7 cellular contexts compared by ENCODE assay signal in genomic region chr6:134052776-134053120, GRCh38. TPM values are rescaled to one million over a fixed set of nuclear protein-coding genes. Genes with fewer than 3 reads are reported as not detected.
A peak's percentile ranks its signal among the peaks of the same experiment; 100 is the strongest.
DNase-seq lines count a peak whose midpoint lies in the region; ATAC-seq and TF ChIP-seq lines count a peak whose summit lies in the region.

No MANE protein-coding gene starts in this region.

- POLR2A ChIA-PET in activated CD8-positive, alpha-beta T cell treated with anti-CD3 and anti-CD28 coated beads for 36 hours (lab: Charles Lee): no interaction called here
- POLR2A ChIA-PET in RWPE1 (lab: Yijun Ruan, JAX; ENCODE audit: low non-redundant PET): interaction anchor here (1.1 kb wide), 1 partner anchor 17 kb away, joined by 6 read pairs; no protein-coding TSS in a partner anchor

- H3K9me3 ChIP-seq in iPS-20b (ENCODE audit: insufficient read depth, low read depth, low read length): no peaks in the 10 kb centered on the region

- intact Hi-C loops in activated CD8-positive, alpha-beta T cell treated with anti-CD3 and anti-CD28 coated beads for 36 hours (cut with micrococcal nuclease): no loop called here

- CTCF ChIA-PET in activated CD8-positive, alpha-beta T cell treated with anti-CD3 and anti-CD28 coated beads for 36 hours (lab: Charles Lee): interaction anchor here (0.9 to 3.6 kb wide), 6 partner anchors 11 to 136 kb away, joined by 3 to 32 read pairs (median 10); no protein-coding TSS in a partner anchor
- CTCF ChIA-PET in RWPE1 (lab: Yijun Ruan, JAX): no interaction called here

- H3K27ac Mint-ChIP-seq in activated CD8-positive, alpha-beta T cell treated with anti-CD3 and anti-CD28 coated beads for 36 hours: no peak overlapping the region

- peak overlapping the region; percentile 82 for H3K4me3 Mint-ChIP-seq in activated CD8-positive, alpha-beta T cell treated with anti-CD3 and anti-CD28 coated beads for 36 hours

- peaks cover 46% of the 10 kb centered on the region for H3K4me1 ChIP-seq in iPS-20b (ENCODE audit: insufficient read depth, low read length)

- no peaks in the 10 kb centered on the region for H3K36me3 Mint-ChIP-seq in activated CD8-positive, alpha-beta T cell treated with anti-CD3 and anti-CD28 coated beads for 36 hours (ENCODE audit: low read depth)

- peak overlapping the region; percentile 79; the same call in 1 of the 2 replicates for H3K9ac ChIP-seq in iPS-20b (ENCODE audit: low read depth, low read length)

- peak overlapping the region; percentile 87 for H3K4me3 ChIP-seq in iPS-20b (ENCODE audit: low read length)

- H3K36me3 ChIP-seq in iPS-20b (ENCODE audit: insufficient read depth, low read depth, low read length): no peaks in the 10 kb centered on the region

- ATAC-seq in HG02973 (IDR thresholded peaks at IDR 0.05; ENCODE audit: unreplicated experiment) (peak; percentile 16), GM19463 (IDR thresholded peaks at IDR 0.05; ENCODE audit: unreplicated experiment) (no peak)
- no peak for ATAC-seq in activated CD8-positive, alpha-beta T cell treated with anti-CD3 and anti-CD28 coated beads for 36 hours

- H3K27me3 ChIP-seq in iPS-20b (ENCODE audit: insufficient read depth, low read length): no peaks in the 10 kb centered on the region

- peaks cover 8% of the 10 kb centered on the region for H3K4me1 Mint-ChIP-seq in activated CD8-positive, alpha-beta T cell treated with anti-CD3 and anti-CD28 coated beads for 36 hours (ENCODE audit: low read depth)

- TF ChIP-seq CTCF in activated CD8-positive, alpha-beta T cell treated with anti-CD3 and anti-CD28 coated beads for 36 hours (IDR thresholded peaks at IDR 0.05): no peak
- no peak for TF ChIP-seq CTCF in RWPE1 (conservative IDR thresholded peaks at IDR 0.05; ENCODE audit: low read depth)

- DNase-seq in activated CD8-positive, alpha-beta T cell treated with anti-CD3 and anti-CD28 coated beads for 36 hours: no peak
- DNase-seq in substantia nigra (lab: John Stamatoyannopoulos, UW) (no peak), RWPE1 (ENCODE audit: low spot score) (no peak)
- DNase-seq in activated naive CD4-positive, alpha-beta T cell (lab: John Stamatoyannopoulos, UW): no peak

- H3K9me3 Mint-ChIP-seq in activated CD8-positive, alpha-beta T cell treated with anti-CD3 and anti-CD28 coated beads for 36 hours: no peaks in the 10 kb centered on the region

- H3K27me3 Mint-ChIP-seq in activated CD8-positive, alpha-beta T cell treated with anti-CD3 and anti-CD28 coated beads for 36 hours: peaks cover 4% of the 10 kb centered on the region

- H3K27ac ChIP-seq in iPS-20b (ENCODE audit: low read length) (peak overlapping the region; percentile 28), substantia nigra (ENCODE audit: low read depth, low read length, poor library complexity, severe bottlenecking) (peak overlapping the region; percentile 73), RWPE1 (no peak overlapping the region)

RNA-seq across cellular contexts. Expression of gene SLC2A12, which starts 0.3 kb away (rescaled TPM):
- total RNA-seq in activated CD8-positive, alpha-beta T cell treated with anti-CD3 and anti-CD28 coated beads for 36 hours: under 1 TPM; 0.18 to 0.20 TPM
